Comparison of ENCODE assay signal across 15 cellular contexts in genomic region chr1:6414881-6415280, GRCh38. TPM values are rescaled to one million over a fixed set of nuclear protein-coding genes. Genes with fewer than 3 reads are reported as not detected.
DNase-seq lines count a peak whose midpoint lies in the region; ATAC-seq and TF ChIP-seq lines count a peak whose summit lies in the region.
"Had no signal": no experiment of that assay in that cellular context is flagged by ENCODE, and none has a peak within 500 bp of the region (broad histone marks: within the 10 kb centered on the region; RNA-seq: fewer than 3 reads in every experiment).

No MANE protein-coding gene starts in this region.

- no peak overlapping the region for H3K27ac Mint-ChIP-seq in activated naive CD8-positive, alpha-beta T cell treated with anti-CD3 and anti-CD28 coated beads, Interleukin-2, amount 10 ng/mL, durations not matched to agents 7 days and 5 days
- H3K27ac Mint-ChIP-seq in activated naive CD8-positive, alpha-beta T cell treated with anti-CD3 and anti-CD28 coated beads for 36 hours = no peak overlapping the region
- H3K27ac Mint-ChIP-seq: effector memory CD8-positive, alpha-beta T cell had no signal

- WGBS in transverse colon (ENCODE audit: low coverage in 1 of 2), 2 donors = 40 to 52% methylated on average over 1 to 8 of the region's 8 CpGs

- POLR2A ChIA-PET in activated naive CD8-positive, alpha-beta T cell treated with anti-CD3 and anti-CD28 coated beads, Interleukin-2, amount 10 ng/mL, durations not matched to agents 7 days and 5 days (lab: Charles Lee) = interaction anchor here (0.7 kb wide), 1 partner anchor 9 kb away, joined by 3 read pairs; no protein-coding TSS in a partner anchor

- H3K27me3 Mint-ChIP-seq in activated naive CD8-positive, alpha-beta T cell treated with anti-CD3 and anti-CD28 coated beads, Interleukin-2, amount 10 ng/mL, durations not matched to agents 7 days and 5 days = peaks cover 58% of the 10 kb centered on the region
- H3K27me3 Mint-ChIP-seq in activated naive CD8-positive, alpha-beta T cell treated with anti-CD3 and anti-CD28 coated beads for 36 hours = peaks cover 68% of the 10 kb centered on the region

- TF ChIP-seq POLR2A in transverse colon (IDR thresholded peaks at IDR 0.05) = no peak

- H3K27me3 ChIP-seq in transverse colon = peaks cover 62% of the 10 kb centered on the region
- H3K27me3 ChIP-seq: ovary had no signal

- H3K9me3 Mint-ChIP-seq in activated naive CD8-positive, alpha-beta T cell treated with anti-CD3 and anti-CD28 coated beads, Interleukin-2, amount 10 ng/mL, durations not matched to agents 7 days and 5 days = no peaks in the 10 kb centered on the region
- H3K9me3 Mint-ChIP-seq in activated naive CD8-positive, alpha-beta T cell treated with anti-CD3 and anti-CD28 coated beads for 36 hours = no peaks in the 10 kb centered on the region
- H3K9me3 Mint-ChIP-seq: effector memory CD8-positive, alpha-beta T cell had no signal

- intact Hi-C loops in transverse colon (cut with DNase I; ENCODE audit: low total_unique reads) = loop anchor here (5.0 kb wide), 1 partner anchor 643 kb away; no protein-coding TSS in a partner anchor

- no peak overlapping the region for H3K4me3 ChIP-seq in transverse colon
- H3K4me3 ChIP-seq: ovary, upper lobe of right lung had no signal

- H3K27ac ChIP-seq in transverse colon = peak overlapping the region; percentile 45 to 73 (median 55)
- H3K27ac ChIP-seq: brain microvascular endothelial cell, lower lobe of right lung, ovary, upper lobe of right lung had no signal

- no peaks in the 10 kb centered on the region for H3K9me3 ChIP-seq in transverse colon
- H3K9me3 ChIP-seq: lower lobe of right lung, ovary, upper lobe of right lung had no signal

- H3K36me3 ChIP-seq in transverse colon = no peaks in the 10 kb centered on the region
- H3K36me3 ChIP-seq: brain microvascular endothelial cell, lower lobe of right lung, ovary, upper lobe of right lung had no signal

- in situ Hi-C loops in transverse colon (cut with MboI; ENCODE audit: low pct_ligation_motif_present in 1 of 4, low pct_unique_long_range_greater_than_20kb in 1 of 4, low sequenced_read_pairs in 3 of 4) = loop anchor here in 1 of 4 donors (5.0 to 25.0 kb wide), 2 partner anchors 68 to 178 kb away; partner anchors contain the start of genes HES3 and ICMT

- peaks cover 8% of the 10 kb centered on the region for H3K4me1 Mint-ChIP-seq in activated naive CD8-positive, alpha-beta T cell treated with anti-CD3 and anti-CD28 coated beads, Interleukin-2, amount 10 ng/mL, durations not matched to agents 7 days and 5 days
- peaks cover 8% of the 10 kb centered on the region for H3K4me1 Mint-ChIP-seq in activated naive CD8-positive, alpha-beta T cell treated with anti-CD3 and anti-CD28 coated beads for 36 hours

- DNase-seq in activated naive CD8-positive, alpha-beta T cell treated with anti-CD3 and anti-CD28 coated beads, Interleukin-2, amount 10 ng/mL, durations not matched to agents 7 days and 5 days = no peak
- DNase-seq in activated naive CD8-positive, alpha-beta T cell treated with anti-CD3 and anti-CD28 coated beads for 36 hours = no peak
- DNase-seq in transverse colon = peak; percentile 47
- DNase-seq in NCI-H446 (lab: John Stamatoyannopoulos, UW) = no peak
- no peak for DNase-seq in islet precursor cell
- DNase-seq: activated effector memory CD4-positive, alpha-beta T cell treated with Interleukin-2 at 50 U/mL for 16 hours; brain microvascular endothelial cell; hippocampal formation; lower lobe of right lung; ovary; upper lobe of right lung had no signal

- H3K36me3 Mint-ChIP-seq in activated naive CD8-positive, alpha-beta T cell treated with anti-CD3 and anti-CD28 coated beads, Interleukin-2, amount 10 ng/mL, durations not matched to agents 7 days and 5 days = no peaks in the 10 kb centered on the region
- no peaks in the 10 kb centered on the region for H3K36me3 Mint-ChIP-seq in activated naive CD8-positive, alpha-beta T cell treated with anti-CD3 and anti-CD28 coated beads for 36 hours

- no peak for ATAC-seq in activated naive CD8-positive, alpha-beta T cell treated with anti-CD3 and anti-CD28 coated beads, Interleukin-2, amount 10 ng/mL, durations not matched to agents 7 days and 5 days (ENCODE audit: low read depth)
- ATAC-seq in esophagus mucosa = peak; percentile 37

- peaks cover 10 to 53% (median 40%) of the 10 kb centered on the region in 4 donors for H3K4me1 ChIP-seq in transverse colon

- no peak for TF ChIP-seq CTCF in transverse colon (IDR thresholded peaks at IDR 0.05)

- H3K4me3 Mint-ChIP-seq in activated naive CD8-positive, alpha-beta T cell treated with anti-CD3 and anti-CD28 coated beads, Interleukin-2, amount 10 ng/mL, durations not matched to agents 7 days and 5 days = peak overlapping the region; percentile 42
- H3K4me3 Mint-ChIP-seq in activated naive CD8-positive, alpha-beta T cell treated with anti-CD3 and anti-CD28 coated beads for 36 hours = no peak overlapping the region
- H3K4me3 Mint-ChIP-seq: effector memory CD8-positive, alpha-beta T cell had no signal

- no peak for TF ChIP-seq EP300 in transverse colon (IDR thresholded peaks at IDR 0.05; ENCODE audit: low read depth)

RNA-seq across cellular contexts. Expression of gene HES2, which starts 4.8 kb away (rescaled TPM):
- under 1 TPM in 1 of 2 experiments, not detected in 1; 0.34 TPM for total RNA-seq in activated naive CD8-positive, alpha-beta T cell treated with anti-CD3 and anti-CD28 coated beads, Interleukin-2, amount 10 ng/mL, durations not matched to agents 7 days and 5 days
- not detected for total RNA-seq in activated naive CD8-positive, alpha-beta T cell treated with anti-CD3 and anti-CD28 coated beads for 36 hours
- total RNA-seq in esophagus mucosa = 47.3 TPM
- total RNA-seq in transverse colon = 10 to 100 TPM; 10.5 to 38.8 (median 25.4) TPM
- total RNA-seq: A673 had no signal

RNA-seq across cellular contexts. Expression of gene ESPN, which starts 9.7 kb away (rescaled TPM):
- total RNA-seq in activated naive CD8-positive, alpha-beta T cell treated with anti-CD3 and anti-CD28 coated beads, Interleukin-2, amount 10 ng/mL, durations not matched to agents 7 days and 5 days = 1 to 10 TPM; 1.7 to 2.6 TPM
- total RNA-seq in activated naive CD8-positive, alpha-beta T cell treated with anti-CD3 and anti-CD28 coated beads for 36 hours = under 1 TPM; 0.39 to 0.44 TPM
- 33.4 TPM for total RNA-seq in esophagus mucosa
- 100 to 1,000 TPM in 3 of 4 donors, 10 to 100 TPM in 1; 40.2 to 368 (median 157) TPM for total RNA-seq in transverse colon
- total RNA-seq: A673, RPMI7951 had no signal

RNA-seq across cellular contexts. Expression of gene ACOT7, which starts 21.3 kb away (rescaled TPM):
- 10 to 100 TPM; 43.9 to 52.8 TPM for total RNA-seq in activated naive CD8-positive, alpha-beta T cell treated with anti-CD3 and anti-CD28 coated beads, Interleukin-2, amount 10 ng/mL, durations not matched to agents 7 days and 5 days
- total RNA-seq in activated naive CD8-positive, alpha-beta T cell treated with anti-CD3 and anti-CD28 coated beads for 36 hours = 10 to 100 TPM; 80.8 to 86.2 TPM
- total RNA-seq in esophagus mucosa (37.2 TPM), transverse colon (10 to 100 TPM in 3 of 4 donors, 1 to 10 TPM in 1; 5.6 to 55.0 (median 31.0) TPM)

RNA-seq across cellular contexts. Expression of gene TNFRSF25, which starts 51.1 kb away (rescaled TPM):
- total RNA-seq in activated naive CD8-positive, alpha-beta T cell treated with anti-CD3 and anti-CD28 coated beads, Interleukin-2, amount 10 ng/mL, durations not matched to agents 7 days and 5 days = 100 to 1,000 TPM; 137 TPM
- 10 to 100 TPM; 64.7 to 67.8 TPM for total RNA-seq in activated naive CD8-positive, alpha-beta T cell treated with anti-CD3 and anti-CD28 coated beads for 36 hours
- 13.1 TPM for total RNA-seq in esophagus mucosa
- total RNA-seq in transverse colon = 10 to 100 TPM; 38.9 to 55.3 (median 45.0) TPM

Comparison
In these comparisons a context has a peak if more than half of its experiments do, and no peak if none do; other contexts are left out.
1. RNA of gene HES2, which starts 4.8 kb away (total RNA-seq): 47.3 TPM in esophagus mucosa (single experiment) and 10.5 to 38.8 TPM in transverse colon; 0.34 TPM in activated naive CD8-positive, alpha-beta T cell treated with anti-CD3 and anti-CD28 coated beads, Interleukin-2, amount 10 ng/mL, durations not matched to agents 7 days and 5 days and not detected in activated naive CD8-positive, alpha-beta T cell treated with anti-CD3 and anti-CD28 coated beads for 36 hours; every median in the first group is over 4 times any median in the second.